In the genomic region with DNA sequence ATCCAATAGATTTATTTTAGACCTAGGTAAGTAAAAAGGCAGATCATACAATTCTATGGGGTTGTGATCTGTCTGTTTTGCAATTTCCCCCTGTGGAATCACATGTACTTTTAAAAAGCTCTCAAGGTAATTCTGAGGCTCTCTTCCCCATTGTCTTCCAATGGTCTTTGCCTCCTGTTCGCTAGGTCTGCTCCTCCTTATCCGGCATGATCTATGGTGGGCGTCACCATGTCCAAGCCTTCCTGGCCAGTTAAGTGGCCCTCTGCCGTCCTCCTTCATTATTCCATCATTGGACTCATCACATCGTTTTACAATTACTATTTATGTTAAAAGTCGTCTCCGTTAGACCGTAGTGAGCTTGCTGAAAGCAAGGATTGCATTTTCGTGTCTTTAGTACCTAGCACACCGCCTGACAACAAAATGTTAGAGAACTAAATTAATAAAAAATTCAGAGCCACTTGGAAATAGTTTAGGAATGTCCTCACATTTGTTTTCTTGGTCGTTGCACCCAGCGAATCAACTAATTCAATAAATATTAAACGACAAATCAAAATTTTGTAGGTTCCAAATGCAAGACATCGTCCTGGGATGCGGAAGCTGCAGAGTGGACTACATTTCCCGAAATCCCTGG, we compare ENCODE assay signal across 8 cellular contexts. TPM values are rescaled to one million over a fixed set of nuclear protein-coding genes. Genes with fewer than 3 reads are reported as not detected.
DNase-seq lines count a peak whose midpoint lies in the region; ATAC-seq and TF ChIP-seq lines count a peak whose summit lies in the region.

No MANE protein-coding gene starts in this region.

- DNase-seq in GF-D8 (lab: John Stamatoyannopoulos, UW): peak; percentile 81
- DNase-seq in MCF 10A (ENCODE audit: unreplicated experiment): peak; percentile 66
- DNase-seq in left colon: peak; percentile 51 to 65
- no peak for DNase-seq in posterior vena cava (ENCODE audit: low spot score)
- no peak for DNase-seq in effector CD4-positive, alpha-beta T cell

- peaks cover 14% of the 10 kb centered on the region; the same call in 1 of the 2 replicates for H3K4me1 ChIP-seq in OCI-LY3 (ENCODE audit: low read length)

- H4K20me1 ChIP-seq in OCI-LY3 (ENCODE audit: insufficient read depth, low read length): no peaks in the 10 kb centered on the region

- H3K4me3 Mint-ChIP-seq in MCF 10A (ENCODE audit: unreplicated experiment): peak overlapping the region; percentile 83

- H2AFZ ChIP-seq in OCI-LY3 (ENCODE audit: low read depth, low read length): peak overlapping the region; percentile 100

- peaks cover 7% of the 10 kb centered on the region for H3K36me3 Mint-ChIP-seq in MCF 10A (ENCODE audit: insufficient read depth, unreplicated experiment)

- H3K27me3 Mint-ChIP-seq in MCF 10A (ENCODE audit: insufficient read depth, unreplicated experiment): no peaks in the 10 kb centered on the region

- H3K4me2 ChIP-seq in OCI-LY3 (ENCODE audit: low read length): peak overlapping the region; percentile 82

- intact Hi-C loops in MCF 10A (cut with micrococcal nuclease): loop anchor here (1.0 to 10.0 kb wide), 4 partner anchors 32 to 207 kb away; no protein-coding TSS in a partner anchor
- intact Hi-C loops in left colon (cut with DNase I, micrococcal nuclease): no loop called here
- intact Hi-C loops in posterior vena cava (cut with DNase I): loop anchor here in 1 of 2 donors (5.0 kb wide), 1 partner anchor 590 kb away; no protein-coding TSS in a partner anchor

- H3K79me2 ChIP-seq in OCI-LY3 (ENCODE audit: low read length): peaks cover 9% of the 10 kb centered on the region

- POLR2A ChIA-PET in MCF 10A (lab: Yijun Ruan, JAX): interaction anchor here (0.6 to 8.6 kb wide), 24 partner anchors 9 to 300 kb away, joined by 3 to 95 read pairs (median 8); no protein-coding TSS in a partner anchor

- TF ChIP-seq CTCF in OCI-LY3 (IDR thresholded peaks at IDR 0.05; ENCODE audit: low read depth, low read length) (no peak), MCF 10A (IDR thresholded peaks at IDR 0.05; ENCODE audit: unreplicated experiment) (no peak)

- no peaks in the 10 kb centered on the region for H3K27me3 ChIP-seq in OCI-LY3 (ENCODE audit: low read depth, low read length)

- peaks cover 7% of the 10 kb centered on the region for H3K4me1 Mint-ChIP-seq in MCF 10A (ENCODE audit: insufficient read depth, unreplicated experiment)

- peak overlapping the region; percentile 91 for H3K4me3 ChIP-seq in OCI-LY3 (ENCODE audit: low read length)

- peak overlapping the region; percentile 69 for H3K9ac ChIP-seq in OCI-LY3 (ENCODE audit: low read length)

- H3K9me3 ChIP-seq in OCI-LY3 (ENCODE audit: insufficient read depth, low read length): no peaks in the 10 kb centered on the region

- BruUV-seq in MCF 10A (replicated peaks; lab: Mats Ljungman, UMichigan): no TSS peak

- CTCF ChIA-PET in MCF 10A (lab: Yijun Ruan, JAX): interaction anchor here (0.6 to 1.3 kb wide), 3 partner anchors 81 to 299 kb away, joined by 3 read pairs; no protein-coding TSS in a partner anchor

- H3K36me3 ChIP-seq in OCI-LY3 (replicated peaks; ENCODE audit: low read depth, low read length): no peaks in the 10 kb centered on the region

- no peaks in the 10 kb centered on the region for H3K9me3 Mint-ChIP-seq in MCF 10A (ENCODE audit: unreplicated experiment)

- H3K27ac ChIP-seq in OCI-LY3 (ENCODE audit: low read length) (no peak overlapping the region), temporal lobe (ENCODE audit: low read depth, low read length) (peak overlapping the region; percentile 98)

- H3K27ac Mint-ChIP-seq in MCF 10A (ENCODE audit: low read depth, unreplicated experiment): peak overlapping the region; percentile 99

- ATAC-seq in HG02885 (IDR thresholded peaks at IDR 0.05; ENCODE audit: poor library complexity, unreplicated experiment): peak; percentile 13
- peak; percentile 36 for ATAC-seq in left colon

RNA-seq across cellular contexts. Expression of a gene that starts 2.2 kb away (rescaled TPM):
- total RNA-seq in MCF 10A (2022): 36.9 and 38.5 TPM in 2 replicates
- total RNA-seq in left colon: 10 to 100 TPM; 58.0 to 86.1 TPM
- 104 TPM for total RNA-seq in temporal lobe
- 10 to 100 TPM; 21.6 to 30.0 TPM for total RNA-seq in posterior vena cava

Comparison
In these comparisons a context has a peak if more than half of its experiments do, and no peak if none do; other contexts are left out.
1. DNase-seq: peak in GF-D8 (single experiment), MCF 10A (single experiment) and left colon (2 of 2); none in posterior vena cava (single experiment) and effector CD4-positive, alpha-beta T cell (single experiment).